19 cellular contexts compared by ENCODE assay signal in the genomic region with DNA sequence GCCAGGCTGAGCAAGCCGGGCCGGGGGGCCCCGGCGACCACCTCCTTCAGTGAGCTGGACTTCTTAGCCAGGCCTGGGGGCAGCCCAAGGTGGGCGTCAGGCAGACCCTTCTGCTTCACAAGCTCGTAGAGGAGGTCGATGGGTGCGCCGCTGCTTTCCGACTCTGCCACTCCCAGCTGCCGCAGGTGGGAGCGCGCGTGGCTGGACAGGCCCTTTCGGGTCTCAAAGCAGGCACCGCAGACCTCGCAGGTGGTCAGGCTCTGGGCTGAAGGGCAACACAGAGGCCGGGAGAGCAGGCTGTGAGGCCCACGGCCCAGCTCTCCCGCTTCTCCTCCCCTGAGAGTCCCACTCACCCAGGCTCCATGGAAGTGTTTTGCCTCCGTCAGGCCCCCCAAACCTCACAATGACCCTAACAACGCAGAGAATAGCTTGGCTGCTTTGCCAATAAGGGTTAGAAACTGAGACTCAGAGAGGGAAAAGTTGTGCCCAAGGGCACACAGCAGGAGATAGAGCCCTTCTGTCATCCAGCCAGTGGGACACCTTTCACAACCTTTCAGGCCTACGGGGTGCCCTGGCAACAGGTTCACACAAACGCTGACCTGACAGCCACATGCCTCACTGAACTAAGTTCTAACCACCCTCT. TPM values are rescaled to one million over a fixed set of nuclear protein-coding genes. Genes with fewer than 3 reads are reported as not detected.
DNase-seq lines count a peak whose midpoint lies in the region; FAIRE-seq and TF ChIP-seq lines count a peak whose summit lies in the region.
"Had no signal": no experiment of that assay in that cellular context is flagged by ENCODE, and none has a peak within 500 bp of the region (broad histone marks: within the 10 kb centered on the region; RNA-seq: fewer than 3 reads in every experiment).

No MANE protein-coding gene starts in this region.

- WGBS in trophoblast cell (ENCODE audit: extremely low coverage, insufficient coverage, insufficient read length): no CpG with 5 or more reads among the region's 24 CpGs

- H2BK12ac ChIP-seq in trophoblast cell (ENCODE audit: low read length): no peak overlapping the region

- H2BK120ac ChIP-seq in trophoblast cell (ENCODE audit: insufficient read depth, low read length, poor library complexity): no peak overlapping the region

- H3K27ac ChIP-seq in Karpas-422 (ENCODE audit: low read length) (no peak overlapping the region), trophoblast cell (ENCODE audit: low read depth, low read length) (no peak overlapping the region)
- H3K27ac ChIP-seq: esophagus squamous epithelium, SJSA1 had no signal

- H3K36me3 ChIP-seq in Karpas-422 (ENCODE audit: insufficient read depth, low read length) (peaks cover 16% of the 10 kb centered on the region), bronchial epithelial cell (ENCODE audit: control insufficient read depth, insufficient read depth, low read length) (peaks cover 20% of the 10 kb centered on the region), trophoblast cell (ENCODE audit: control insufficient read depth in 1 of 2, insufficient read depth in 2 of 2, low read length in 2 of 2) (peaks cover 41 to 50% of the 10 kb centered on the region in 2 experiments)

- no peak for DNase-seq in T-helper 2 cell treated with Interferon-gamma antibody and Interleukin-4, amounts not matched to agents 5 μg/mL and 100 μg/mL, for 36 hours (ENCODE audit: low spot score)
- DNase-seq in T-helper 2 cell (no peak), Karpas-422 (no peak), bronchial epithelial cell (ENCODE audit: low read depth) (no peak), trophoblast cell (no peak), anterior cingulate cortex (lab: John Stamatoyannopoulos, UW) (no peak), AG20443 (ENCODE audit: low spot score) (no peak), NCI-H2081 treated with DMSO at 0.1 percent for 48 hours (lab: John Stamatoyannopoulos, UW) (no peak)
- DNase-seq: activated CD8-positive, alpha-beta memory T cell treated with anti-CD3 and anti-CD28 coated beads, Interleukin-2, amount 10 ng/mL, durations not matched to agents 7 days and 5 days; amniotic stem cell; Calu3; dermis blood vessel endothelial cell; esophagus squamous epithelium; NCI-H2107; NK-92 treated with Interleukin-12 subunit alpha and Interleukin-12 subunit beta, amount 100 ng/mL, for 24 hours had no signal

- FAIRE-seq in bronchial epithelial cell (lab: Jason Lieb, UNC): peak; percentile 50
- FAIRE-seq: A204.1 had no signal

- no peak overlapping the region for H4K8ac ChIP-seq in trophoblast cell (ENCODE audit: low read depth, low read length)

- H2AFZ ChIP-seq in Karpas-422 (ENCODE audit: low read length) (no peak overlapping the region), trophoblast cell (ENCODE audit: insufficient read depth, low read length, poor library complexity) (no peak overlapping the region)

- no peak overlapping the region for H3K14ac ChIP-seq in trophoblast cell (ENCODE audit: low read length)

- H3K4me3 ChIP-seq in Karpas-422 (ENCODE audit: low read length) (no peak overlapping the region), bronchial epithelial cell (ENCODE audit: low read depth, low read length) (no peak overlapping the region), trophoblast cell (ENCODE audit: low read depth, low read length) (no peak overlapping the region)
- H3K4me3 ChIP-seq: SJSA1 had no signal

- no peak overlapping the region for H3K18ac ChIP-seq in trophoblast cell (ENCODE audit: low read length)

- H3K9ac ChIP-seq in Karpas-422 (ENCODE audit: low read length) (peak overlapping the region; percentile 81; the same call in 1 of the 2 replicates), trophoblast cell (ENCODE audit: low read length) (no peak overlapping the region)

- no peak overlapping the region for H3K4me2 ChIP-seq in Karpas-422 (ENCODE audit: low read depth, low read length, poor library complexity, severe bottlenecking)
- no peak overlapping the region for H3K4me2 ChIP-seq in trophoblast cell (ENCODE audit: low read length)

- H4K20me1 ChIP-seq in Karpas-422 (ENCODE audit: insufficient read depth, low read depth, low read length): peaks cover 14% of the 10 kb centered on the region; the same call in 1 of the 2 replicates

- H3K27me3 ChIP-seq in Karpas-422 (ENCODE audit: low read length): no peaks in the 10 kb centered on the region
- no peaks in the 10 kb centered on the region for H3K27me3 ChIP-seq in bronchial epithelial cell (ENCODE audit: control insufficient read depth, insufficient read depth, low read length)
- H3K27me3 ChIP-seq in trophoblast cell (ENCODE audit: insufficient read depth, low read length): no peaks in the 10 kb centered on the region
- H3K27me3 ChIP-seq: esophagus squamous epithelium, SJSA1 had no signal

- H3K4me3 Mint-ChIP-seq in T-helper 2 cell treated with Interferon-gamma antibody and Interleukin-4, amounts not matched to agents 5 μg/mL and 100 μg/mL, for 36 hours: peak overlapping the region; percentile 66

- H2AK5ac ChIP-seq in trophoblast cell (ENCODE audit: low read length): no peak overlapping the region

- no peak overlapping the region for H3K23ac ChIP-seq in trophoblast cell (ENCODE audit: low read length)

- H2BK5ac ChIP-seq in trophoblast cell (ENCODE audit: low read depth, low read length, poor library complexity): no peak overlapping the region

- H4K91ac ChIP-seq in trophoblast cell (ENCODE audit: low read depth, low read length): no peak overlapping the region

- no peaks in the 10 kb centered on the region for H3K27me3 Mint-ChIP-seq in T-helper 2 cell treated with Interferon-gamma antibody and Interleukin-4, amounts not matched to agents 5 μg/mL and 100 μg/mL, for 36 hours (ENCODE audit: low read depth)
- H3K27me3 Mint-ChIP-seq: activated CD8-positive, alpha-beta memory T cell treated with anti-CD3 and anti-CD28 coated beads, Interleukin-2, amount 10 ng/mL, durations not matched to agents 7 days and 5 days had no signal

- TF ChIP-seq CTCF in bronchial epithelial cell (IDR thresholded peaks at IDR 0.05; ENCODE audit: insufficient read depth, low read length, severe bottlenecking): no peak

- H3K4me1 ChIP-seq in Karpas-422 (ENCODE audit: low read length) (peaks cover 22% of the 10 kb centered on the region), trophoblast cell (ENCODE audit: control insufficient read depth in 1 of 2, insufficient read depth in 2 of 2, low read length in 2 of 2) (peaks cover 12 to 14% of the 10 kb centered on the region in 2 experiments)

- peaks cover 9% of the 10 kb centered on the region for H3K79me1 ChIP-seq in trophoblast cell (ENCODE audit: low read length)

- peak overlapping the region; percentile 61 for H3K4ac ChIP-seq in trophoblast cell (ENCODE audit: low read depth, low read length)

- no peaks in the 10 kb centered on the region for H3K9me3 Mint-ChIP-seq in T-helper 2 cell treated with Interferon-gamma antibody and Interleukin-4, amounts not matched to agents 5 μg/mL and 100 μg/mL, for 36 hours

- H3K27ac Mint-ChIP-seq in T-helper 2 cell treated with Interferon-gamma antibody and Interleukin-4, amounts not matched to agents 5 μg/mL and 100 μg/mL, for 36 hours: no peak overlapping the region

- no peak overlapping the region for H4K12ac ChIP-seq in trophoblast cell (ENCODE audit: low read depth, low read length)

- H3K79me2 ChIP-seq in Karpas-422 (ENCODE audit: low read length) (peaks cover 44% of the 10 kb centered on the region), trophoblast cell (ENCODE audit: control insufficient read depth, insufficient read depth, low read length, poor library complexity) (peaks cover 19% of the 10 kb centered on the region)

- H3K9me2 ChIP-seq in Karpas-422 (replicated peaks; ENCODE audit: insufficient read depth, low read length): no peaks in the 10 kb centered on the region

- peaks cover 30% of the 10 kb centered on the region for H3K36me3 Mint-ChIP-seq in T-helper 2 cell treated with Interferon-gamma antibody and Interleukin-4, amounts not matched to agents 5 μg/mL and 100 μg/mL, for 36 hours (ENCODE audit: low read depth)

- H3K9me3 ChIP-seq in Karpas-422 (ENCODE audit: low read length) (no peaks in the 10 kb centered on the region), trophoblast cell (ENCODE audit: insufficient read depth, low read depth, low read length) (no peaks in the 10 kb centered on the region)
- H3K9me3 ChIP-seq: esophagus squamous epithelium, SJSA1 had no signal

- peaks cover 23% of the 10 kb centered on the region for H3K4me1 Mint-ChIP-seq in T-helper 2 cell treated with Interferon-gamma antibody and Interleukin-4, amounts not matched to agents 5 μg/mL and 100 μg/mL, for 36 hours (ENCODE audit: low read depth)

RNA-seq across cellular contexts. Expression of a gene that starts 11.2 kb away (rescaled TPM):
- total RNA-seq in Karpas-422 (2014; rRNA removed; shearing (Covaris generic); ENCODE audit: low replicate concordance): 82.4 and 108 TPM in 2 replicates
- total RNA-seq in bronchial epithelial cell: 75.3 and 78.9 TPM in 2 replicates
- 92.6 and 94.5 TPM in 2 replicates for polyA plus RNA-seq in trophoblast cell (2013)

RNA-seq across cellular contexts. Expression of a gene that starts 19.8 kb away (rescaled TPM):
- total RNA-seq in Karpas-422 (2014; rRNA removed; shearing (Covaris generic); ENCODE audit: low replicate concordance): 5.3 and 5.4 TPM in 2 replicates
- total RNA-seq in bronchial epithelial cell: 2.4 and 4.2 TPM in 2 replicates
- 31.0 and 32.1 TPM in 2 replicates for polyA plus RNA-seq in trophoblast cell (2013)

RNA-seq across cellular contexts. Expression of a gene that starts 34.4 kb away (rescaled TPM):
- total RNA-seq in Karpas-422 (2014; rRNA removed; shearing (Covaris generic); ENCODE audit: low replicate concordance): 4.0 and 27.1 TPM in 2 replicates
- not detected in 2 replicates for total RNA-seq in bronchial epithelial cell
- polyA plus RNA-seq in trophoblast cell (2013): 0.01 TPM in 1 of 2 replicates, not detected in the other
- total RNA-seq: Calu3, SJSA1 had no signal

RNA-seq across cellular contexts. Expression of a gene that starts 49.4 kb away (rescaled TPM):
- not detected in 2 replicates for total RNA-seq in Karpas-422 (2014; rRNA removed; shearing (Covaris generic); ENCODE audit: low replicate concordance)
- total RNA-seq in bronchial epithelial cell: not detected in 2 replicates
- polyA plus RNA-seq in trophoblast cell (2013): not detected in 2 replicates
- total RNA-seq: Calu3, dermis blood vessel endothelial cell, esophagus squamous epithelium, right cardiac atrium, SJSA1, urinary bladder had no signal
- polyA plus RNA-seq: right cardiac atrium had no signal

RNA-seq across cellular contexts. Expression of a gene that starts 50.4 kb away (rescaled TPM):
- 11.7 and 19.9 TPM in 2 replicates for total RNA-seq in Karpas-422 (2014; rRNA removed; shearing (Covaris generic); ENCODE audit: low replicate concordance)
- total RNA-seq in bronchial epithelial cell: 16.8 TPM in 2 replicates
- polyA plus RNA-seq in trophoblast cell (2013): 40.6 and 42.9 TPM in 2 replicates
